In genomic region chr16:54928421-54929089, GRCh38 we compare ENCODE assay signal across 1 cellular context.
TF ChIP-seq lines count a peak whose summit lies in the region.

No MANE protein-coding gene starts in this region.

TF ChIP-seq in WTC11, 78 proteins besides CTCF, POLR2A, EP300 and RAD21 (continued from another document):
- TF ChIP-seq, protein P1, sequence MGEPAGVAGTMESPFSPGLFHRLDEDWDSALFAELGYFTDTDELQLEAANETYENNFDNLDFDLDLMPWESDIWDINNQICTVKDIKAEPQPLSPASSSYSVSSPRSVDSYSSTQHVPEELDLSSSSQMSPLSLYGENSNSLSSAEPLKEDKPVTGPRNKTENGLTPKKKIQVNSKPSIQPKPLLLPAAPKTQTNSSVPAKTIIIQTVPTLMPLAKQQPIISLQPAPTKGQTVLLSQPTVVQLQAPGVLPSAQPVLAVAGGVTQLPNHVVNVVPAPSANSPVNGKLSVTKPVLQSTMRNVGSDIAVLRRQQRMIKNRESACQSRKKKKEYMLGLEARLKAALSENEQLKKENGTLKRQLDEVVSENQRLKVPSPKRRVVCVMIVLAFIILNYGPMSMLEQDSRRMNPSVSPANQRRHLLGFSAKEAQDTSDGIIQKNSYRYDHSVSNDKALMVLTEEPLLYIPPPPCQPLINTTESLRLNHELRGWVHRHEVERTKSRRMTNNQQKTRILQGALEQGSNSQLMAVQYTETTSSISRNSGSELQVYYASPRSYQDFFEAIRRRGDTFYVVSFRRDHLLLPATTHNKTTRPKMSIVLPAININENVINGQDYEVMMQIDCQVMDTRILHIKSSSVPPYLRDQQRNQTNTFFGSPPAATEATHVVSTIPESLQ (CRISPR knock-in tag; IDR thresholded peaks at IDR 0.05) = no peak
- no peak for TF ChIP-seq NR3C1 (CRISPR knock-in tag; conservative IDR thresholded peaks at IDR 0.05; ENCODE audit: low read depth)
- no peak for TF ChIP-seq TCF7 (CRISPR knock-in tag; IDR thresholded peaks at IDR 0.05; ENCODE audit: low read depth)
- TF ChIP-seq ZNF416 (CRISPR knock-in tag; IDR thresholded peaks at IDR 0.05) = no peak
- no peak for TF ChIP-seq ZNF317 (CRISPR knock-in tag; IDR thresholded peaks at IDR 0.05; ENCODE audit: borderline replicate concordance, low read depth)
- no peak for TF ChIP-seq E2F1 (CRISPR knock-in tag; IDR thresholded peaks at IDR 0.05)
